11 cellular contexts compared by ENCODE assay signal in the genomic region with DNA sequence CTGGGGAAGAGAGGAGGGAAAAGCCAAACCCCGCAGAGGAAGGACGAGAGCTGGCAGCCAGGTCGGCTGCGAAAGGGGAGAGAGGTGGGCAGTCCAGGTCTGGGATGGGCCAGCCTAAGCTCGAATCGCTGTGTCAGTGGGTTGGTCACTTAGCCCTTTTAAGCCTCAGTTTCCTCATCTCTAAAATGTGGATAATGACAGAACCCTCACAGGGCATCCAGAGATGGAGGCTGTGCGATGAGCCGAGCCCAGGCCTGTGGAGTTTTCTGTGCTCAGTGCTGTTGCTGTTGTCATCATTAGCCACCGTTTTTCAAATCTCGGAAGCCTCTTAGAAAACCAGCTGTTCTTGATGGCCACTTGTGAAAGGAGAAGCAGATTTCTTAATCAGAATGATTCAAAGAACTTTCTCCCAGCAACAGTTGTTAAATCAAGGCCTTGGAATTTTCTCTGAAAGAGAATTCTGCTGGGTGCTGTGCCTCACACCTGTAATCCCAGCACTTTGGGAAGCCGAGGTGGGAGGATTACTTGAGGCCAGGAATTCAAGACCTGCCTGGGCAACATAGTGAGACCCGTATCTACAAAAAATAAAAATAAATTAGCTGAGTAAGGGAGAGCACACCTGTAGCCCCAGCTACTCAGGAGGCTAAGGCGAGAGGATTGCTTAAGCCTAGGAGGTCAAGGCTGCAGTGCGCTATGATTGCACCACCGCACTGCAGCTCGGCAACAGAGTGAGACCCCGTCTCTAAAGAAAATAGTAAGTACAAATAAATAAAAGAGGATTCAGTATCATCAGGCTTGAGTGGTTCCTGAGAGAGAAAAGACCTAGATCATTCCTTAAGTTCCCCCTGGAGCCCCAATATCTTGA. TPM values are rescaled to one million over a fixed set of nuclear protein-coding genes. Genes with fewer than 3 reads are reported as not detected.
A peak's percentile ranks its signal among the peaks of the same experiment; 100 is the strongest.
DNase-seq lines count a peak whose midpoint lies in the region; FAIRE-seq and TF ChIP-seq lines count a peak whose summit lies in the region.
"Had no signal": no experiment of that assay in that cellular context is flagged by ENCODE, and none has a peak within 500 bp of the region (broad histone marks: within the 10 kb centered on the region; RNA-seq: fewer than 3 reads in every experiment).

No MANE protein-coding gene starts in this region.

- peaks cover 6% of the 10 kb centered on the region for H3K27me3 Mint-ChIP-seq in activated naive CD4-positive, alpha-beta T cell treated with anti-CD3 and anti-CD28 coated beads, Interleukin-2, amount 50 U/mL, for 24 hours

- peak overlapping the region; percentile 92 for H3K4me3 Mint-ChIP-seq in activated naive CD4-positive, alpha-beta T cell treated with anti-CD3 and anti-CD28 coated beads, Interleukin-2, amount 50 U/mL, for 24 hours
- H3K4me3 Mint-ChIP-seq: nephron progenitor cell had no signal

- FAIRE-seq in bronchial epithelial cell (lab: Jason Lieb, UNC) = no peak

- peaks cover 7% of the 10 kb centered on the region for H3K27me3 ChIP-seq in bronchial epithelial cell (ENCODE audit: control insufficient read depth, insufficient read depth, low read length)
- H3K27me3 ChIP-seq in muscle layer of colon (ENCODE audit: control insufficient read depth in 1 of 2, insufficient read depth in 2 of 2, low read length in 2 of 2) = peaks cover 13% of the 10 kb centered on the region in 2 donors
- H3K27me3 ChIP-seq in thymus (ENCODE audit: control insufficient read depth, insufficient read depth) = no peaks in the 10 kb centered on the region
- H3K27me3 ChIP-seq in SK-N-SH (ENCODE audit: insufficient read depth) = peaks cover 8% of the 10 kb centered on the region
- H3K27me3 ChIP-seq: hepatocyte had no signal

- no peaks in the 10 kb centered on the region for H3K36me3 ChIP-seq in bronchial epithelial cell (ENCODE audit: control insufficient read depth, insufficient read depth, low read length)
- no peaks in the 10 kb centered on the region for H3K36me3 ChIP-seq in muscle layer of colon (ENCODE audit: insufficient read depth, low read length)
- H3K36me3 ChIP-seq in thymus (ENCODE audit: control insufficient read depth, insufficient read depth) = no peaks in the 10 kb centered on the region
- no peaks in the 10 kb centered on the region for H3K36me3 ChIP-seq in SK-N-SH (replicated peaks in 1 of 2; ENCODE audit: control insufficient read depth in 1 of 2, insufficient read depth in 2 of 2, low read length in 1 of 2)

- no peaks in the 10 kb centered on the region for H3F3A ChIP-seq in SK-N-SH (replicated peaks; ENCODE audit: insufficient read depth)

- no peak overlapping the region for H2AFZ ChIP-seq in SK-N-SH (ENCODE audit: low read depth)
- H2AFZ ChIP-seq: hepatocyte had no signal

- WGBS in thymus = 78% methylated on average over 17 of the region's 17 CpGs
- 82% methylated on average over 14 of the region's 17 CpGs for WGBS in SK-N-SH (ENCODE audit: low lambda C conversion rate)

- H3K4me2 ChIP-seq in SK-N-SH = no peak overlapping the region
- H3K4me2 ChIP-seq: hepatocyte had no signal

- H3K9me3 Mint-ChIP-seq in activated naive CD4-positive, alpha-beta T cell treated with anti-CD3 and anti-CD28 coated beads, Interleukin-2, amount 50 U/mL, for 24 hours = no peaks in the 10 kb centered on the region
- H3K9me3 Mint-ChIP-seq: nephron progenitor cell had no signal

- no peak overlapping the region for H3K27ac ChIP-seq in muscle layer of colon (ENCODE audit: low read depth, low read length)
- no peak overlapping the region for H3K27ac ChIP-seq in thymus (ENCODE audit: low read depth)
- H3K27ac ChIP-seq in SK-N-SH (ENCODE audit: low read depth in 2 of 2, low read length in 1 of 2) = no peak overlapping the region
- H3K27ac ChIP-seq: hepatocyte had no signal

- H3K4me1 ChIP-seq in muscle layer of colon (ENCODE audit: insufficient read depth, low read length) = peaks cover 6% of the 10 kb centered on the region
- H3K4me1 ChIP-seq in thymus (ENCODE audit: control insufficient read depth, insufficient read depth, low read length) = peaks cover 5% of the 10 kb centered on the region
- peaks cover 0 to 3% of the 10 kb centered on the region in 2 experiments; a peak in 1 of 4 replicates for H3K4me1 ChIP-seq in SK-N-SH (ENCODE audit: control insufficient read depth in 1 of 2, insufficient read depth in 2 of 2, low read depth in 1 of 2, low read length in 1 of 2)

- TF ChIP-seq EP300 in SK-N-SH (IDR thresholded peaks at IDR 0.05; ENCODE audit: borderline replicate concordance in 1 of 2, low read depth in 1 of 2, low read length in 1 of 2) = no peak

- POLR2A ChIA-PET in SK-N-SH (lab: Yijun Ruan, JAX) = no interaction called here

- H3K79me2 ChIP-seq in SK-N-SH (ENCODE audit: insufficient read depth) = no peaks in the 10 kb centered on the region
- H3K79me2 ChIP-seq: hepatocyte had no signal

- peaks cover 10% of the 10 kb centered on the region for H3K4me1 Mint-ChIP-seq in activated naive CD4-positive, alpha-beta T cell treated with anti-CD3 and anti-CD28 coated beads, Interleukin-2, amount 50 U/mL, for 24 hours
- H3K4me1 Mint-ChIP-seq: nephron progenitor cell had no signal

- peak overlapping the region; percentile 19 for H3K4me3 ChIP-seq in bronchial epithelial cell (ENCODE audit: low read depth, low read length)
- peak overlapping the region in 1 of 2 donors; percentile 51 for H3K4me3 ChIP-seq in muscle layer of colon (ENCODE audit: low read depth in 1 of 2, low read length in 2 of 2)
- peak overlapping the region; percentile 51 for H3K4me3 ChIP-seq in thymus (ENCODE audit: low read length)
- no peak overlapping the region for H3K4me3 ChIP-seq in SK-N-SH (ENCODE audit: low read depth in 2 of 2, low read length in 1 of 2)
- H3K4me3 ChIP-seq: hepatocyte had no signal

- H3K9me3 ChIP-seq in muscle layer of colon (ENCODE audit: low read length) (no peaks in the 10 kb centered on the region), thymus (ENCODE audit: control insufficient read depth) (no peaks in the 10 kb centered on the region), SK-N-SH (no peaks in the 10 kb centered on the region)

- H3K36me3 Mint-ChIP-seq in activated naive CD4-positive, alpha-beta T cell treated with anti-CD3 and anti-CD28 coated beads, Interleukin-2, amount 50 U/mL, for 24 hours = no peaks in the 10 kb centered on the region

- no peak for TF ChIP-seq RAD21 in SK-N-SH (IDR thresholded peaks at IDR 0.05; ENCODE audit: low read length)

- H3K9ac ChIP-seq in muscle layer of colon (ENCODE audit: low read length) (peak overlapping the region; percentile 33), SK-N-SH (no peak overlapping the region)

- no peak for TF ChIP-seq CTCF in bronchial epithelial cell (IDR thresholded peaks at IDR 0.05; ENCODE audit: insufficient read depth, low read length, severe bottlenecking)
- no peak for TF ChIP-seq CTCF in SK-N-SH (IDR thresholded peaks at IDR 0.05)

- H3K9me2 ChIP-seq in SK-N-SH = no peaks in the 10 kb centered on the region

- CTCF ChIA-PET in SK-N-SH (lab: Yijun Ruan, JAX) = interaction anchor here (1.1 kb wide), 1 partner anchor 9 kb away, joined by 3 read pairs; no protein-coding TSS in a partner anchor

- no peaks in the 10 kb centered on the region for H4K20me1 ChIP-seq in SK-N-SH (ENCODE audit: insufficient read depth)

- H3K27ac Mint-ChIP-seq in activated naive CD4-positive, alpha-beta T cell treated with anti-CD3 and anti-CD28 coated beads, Interleukin-2, amount 50 U/mL, for 24 hours = peak overlapping the region; percentile 96

- no peak for DNase-seq in activated naive CD4-positive, alpha-beta T cell treated with anti-CD3 and anti-CD28 coated beads, Interleukin-2, amount 50 U/mL, for 16 hours
- DNase-seq in bronchial epithelial cell (ENCODE audit: low read depth) (no peak), SK-N-SH (no peak), GM19240 (ENCODE audit: insufficient read length, low spot score) (no peak)
- DNase-seq in stimulated activated naive CD4-positive, alpha-beta T cell treated with Interleukin-2 at 50 U/mL for 16 hours (lab: John Stamatoyannopoulos, UW) = no peak
- DNase-seq: nephron progenitor cell, SIG-M5 had no signal

TF ChIP-seq in SK-N-SH, 30 proteins besides CTCF, POLR2A, EP300 and RAD21 (continues in another document):
- TF ChIP-seq GABPA (IDR thresholded peaks at IDR 0.05; ENCODE audit: low read depth) = no peak
- TF ChIP-seq NRF1 (IDR thresholded peaks at IDR 0.05; ENCODE audit: low read depth, low read length) = no peak
- no peak for TF ChIP-seq RCOR1 (IDR thresholded peaks at IDR 0.05; ENCODE audit: low read length)
- TF ChIP-seq, protein P1, sequence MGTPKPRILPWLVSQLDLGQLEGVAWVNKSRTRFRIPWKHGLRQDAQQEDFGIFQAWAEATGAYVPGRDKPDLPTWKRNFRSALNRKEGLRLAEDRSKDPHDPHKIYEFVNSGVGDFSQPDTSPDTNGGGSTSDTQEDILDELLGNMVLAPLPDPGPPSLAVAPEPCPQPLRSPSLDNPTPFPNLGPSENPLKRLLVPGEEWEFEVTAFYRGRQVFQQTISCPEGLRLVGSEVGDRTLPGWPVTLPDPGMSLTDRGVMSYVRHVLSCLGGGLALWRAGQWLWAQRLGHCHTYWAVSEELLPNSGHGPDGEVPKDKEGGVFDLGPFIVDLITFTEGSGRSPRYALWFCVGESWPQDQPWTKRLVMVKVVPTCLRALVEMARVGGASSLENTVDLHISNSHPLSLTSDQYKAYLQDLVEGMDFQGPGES (IDR thresholded peaks at IDR 0.05; ENCODE audit: low read depth, low read length) = no peak
- no peak for TF ChIP-seq YY1 (IDR thresholded peaks at IDR 0.05; ENCODE audit: low read depth)
- TF ChIP-seq TEAD4 (IDR thresholded peaks at IDR 0.05; ENCODE audit: borderline replicate concordance, insufficient read depth) = no peak
- TF ChIP-seq, protein P2, sequence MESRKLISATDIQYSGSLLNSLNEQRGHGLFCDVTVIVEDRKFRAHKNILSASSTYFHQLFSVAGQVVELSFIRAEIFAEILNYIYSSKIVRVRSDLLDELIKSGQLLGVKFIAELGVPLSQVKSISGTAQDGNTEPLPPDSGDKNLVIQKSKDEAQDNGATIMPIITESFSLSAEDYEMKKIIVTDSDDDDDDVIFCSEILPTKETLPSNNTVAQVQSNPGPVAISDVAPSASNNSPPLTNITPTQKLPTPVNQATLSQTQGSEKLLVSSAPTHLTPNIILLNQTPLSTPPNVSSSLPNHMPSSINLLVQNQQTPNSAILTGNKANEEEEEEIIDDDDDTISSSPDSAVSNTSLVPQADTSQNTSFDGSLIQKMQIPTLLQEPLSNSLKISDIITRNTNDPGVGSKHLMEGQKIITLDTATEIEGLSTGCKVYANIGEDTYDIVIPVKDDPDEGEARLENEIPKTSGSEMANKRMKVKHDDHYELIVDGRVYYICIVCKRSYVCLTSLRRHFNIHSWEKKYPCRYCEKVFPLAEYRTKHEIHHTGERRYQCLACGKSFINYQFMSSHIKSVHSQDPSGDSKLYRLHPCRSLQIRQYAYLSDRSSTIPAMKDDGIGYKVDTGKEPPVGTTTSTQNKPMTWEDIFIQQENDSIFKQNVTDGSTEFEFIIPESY (IDR thresholded peaks at IDR 0.05; ENCODE audit: borderline replicate concordance, low read depth) = no peak
- no peak for TF ChIP-seq JUND (IDR thresholded peaks at IDR 0.05)
- no peak for TF ChIP-seq POLR2AphosphoS5 (IDR thresholded peaks at IDR 0.05; ENCODE audit: low read depth, low read length)

RNA-seq across cellular contexts. Expression of a gene that starts 46.3 kb away (rescaled TPM):
- 97.8 and 117 TPM in 2 replicates for total RNA-seq in bronchial epithelial cell
- 71.0 TPM for polyA plus RNA-seq in thymus
- 76.1 and 78.2 TPM in 2 replicates for polyA plus RNA-seq in SK-N-SH (2012; rRNA removed)
- 36.3 and 54.5 TPM in 2 replicates for polyA plus RNA-seq in SK-N-SH (2012; cell fraction: cytosol; rRNA removed)
- 172 and 200 TPM in 2 replicates for polyA plus RNA-seq in SK-N-SH (2012; cell fraction: nucleus; rRNA removed)

Comparison
In these comparisons a context has a peak if more than half of its experiments do, and no peak if none do; other contexts are left out.
1. H3K4me3 ChIP-seq: peak in bronchial epithelial cell (single experiment) and thymus (single experiment); none in SK-N-SH (0 of 2).